Comparison of ENCODE assay signal across 1 cellular context in the genomic region with DNA sequence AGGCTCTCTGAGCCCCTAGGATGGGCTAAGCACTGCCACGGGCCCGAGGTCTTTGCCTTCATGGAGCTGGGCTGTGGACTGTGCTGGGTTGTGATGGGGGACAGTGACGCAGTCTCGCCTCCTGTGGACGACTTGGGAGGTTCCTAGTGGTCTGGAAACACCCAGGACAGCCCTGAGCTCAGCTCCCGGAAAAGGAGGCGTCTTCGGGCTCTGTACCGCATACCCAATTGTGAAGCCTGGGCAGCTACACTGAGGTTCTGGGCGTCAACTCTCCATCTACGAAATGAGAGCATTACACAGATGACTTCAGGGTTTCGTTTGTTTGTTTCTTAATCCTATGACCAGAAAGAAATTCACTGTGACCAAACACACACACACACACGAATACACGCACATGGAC.
TF ChIP-seq lines count a peak whose summit lies in the region.

No MANE protein-coding gene starts in this region.

TF ChIP-seq in GM23338, 12 proteins besides CTCF, POLR2A, EP300 and RAD21 (continued from another document):
- TF ChIP-seq ZNF462 (CRISPR knock-in tag; IDR thresholded peaks at IDR 0.05): no peak
